Comparison of ENCODE assay signal across 8 cellular contexts in the genomic region with DNA sequence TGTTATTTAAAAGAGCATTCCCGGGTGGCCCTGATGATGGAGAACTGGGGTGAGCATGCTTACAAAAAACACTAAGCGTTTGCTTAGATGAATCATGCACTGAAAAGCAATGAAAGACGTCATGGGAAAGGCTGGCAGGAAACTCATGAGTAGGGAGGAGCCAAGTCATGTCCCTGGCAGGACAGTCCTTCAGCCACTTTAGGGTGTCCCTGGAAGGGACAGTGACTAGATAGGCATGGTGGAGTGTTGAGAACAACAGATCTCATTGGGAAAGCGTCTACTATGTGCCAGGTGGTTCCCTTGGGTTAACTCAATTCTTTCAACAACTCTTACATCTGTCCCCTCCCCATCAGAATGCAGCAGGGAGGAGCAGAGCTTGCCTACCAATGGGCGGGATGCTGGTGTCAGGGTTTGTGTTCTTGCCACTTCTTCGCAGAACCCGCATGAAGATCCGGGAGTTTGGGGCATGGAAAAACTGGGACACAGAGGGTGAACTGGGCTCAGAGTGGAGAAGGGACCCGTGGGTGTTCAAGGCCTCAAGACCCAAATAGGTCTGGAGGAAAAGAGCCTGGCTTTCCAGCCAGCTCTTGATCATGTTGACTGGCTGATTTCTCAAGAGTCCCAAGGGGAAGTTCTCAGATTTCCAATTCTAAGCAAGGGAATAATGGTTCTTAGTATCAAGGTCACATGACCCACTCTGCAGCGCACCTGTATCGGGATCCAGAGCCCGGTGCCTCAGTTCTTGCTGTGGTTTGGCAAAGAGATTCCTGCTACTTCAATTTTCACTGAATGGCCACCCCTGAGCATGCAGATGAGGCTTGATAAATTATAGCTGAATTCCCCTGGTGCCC.
DNase-seq lines count a peak whose midpoint lies in the region; ATAC-seq, FAIRE-seq and TF ChIP-seq lines count a peak whose summit lies in the region.

No MANE protein-coding gene starts in this region.

- no peak overlapping the region for H4K5ac ChIP-seq in H1 (ENCODE audit: insufficient read length, low read depth, low read length)

- TF ChIP-seq RAD21 in H1 (IDR thresholded peaks at IDR 0.05 in 1 of 2, conservative IDR thresholded peaks at IDR 0.05 in 1 of 2; ENCODE audit: low read depth in 2 of 2, low read length in 2 of 2): no peak

- peaks cover 0 to 6% of the 10 kb centered on the region in 2 experiments; a peak in 1 of 4 replicates for H3K9me3 ChIP-seq in H1 (ENCODE audit: insufficient read depth in 2 of 2, low read depth in 1 of 2, low read length in 1 of 2)
- no peaks in the 10 kb centered on the region for H3K9me3 ChIP-seq in mucosa of rectum (ENCODE audit: control insufficient read depth in 2 of 2, low read length in 2 of 2)
- H3K9me3 ChIP-seq in kidney (ENCODE audit: control insufficient read depth in 1 of 2, low read length in 2 of 2): peaks cover under 1 to 3% of the 10 kb centered on the region in 2 donors

- no peaks in the 10 kb centered on the region for H3K27me3 Mint-ChIP-seq in mesothelial cell of epicardium (ENCODE audit: low read depth)

- peaks cover 6% of the 10 kb centered on the region for H3K36me3 Mint-ChIP-seq in mesothelial cell of epicardium

- H2BK20ac ChIP-seq in H1 (ENCODE audit: low read length): peak overlapping the region; percentile 64; the same call in 1 of the 2 replicates

- no peak overlapping the region for H3K4me3 Mint-ChIP-seq in mesothelial cell of epicardium

- no peak overlapping the region for H2BK5ac ChIP-seq in H1 (ENCODE audit: low read depth, low read length)

- peak overlapping the region; percentile 51; the same call in 1 of the 2 replicates for H2BK12ac ChIP-seq in H1 (ENCODE audit: low read depth, low read length)

- H2AK5ac ChIP-seq in H1 (ENCODE audit: low read depth, low read length): no peak overlapping the region

- intact Hi-C loops in kidney (cut with DNase I): no loop called here

- H4K8ac ChIP-seq in H1 (ENCODE audit: extremely low read depth, insufficient read depth, low read length): no peak overlapping the region

- H3K27ac ChIP-seq in H1 (ENCODE audit: low read depth, low read length) (no peak overlapping the region), mucosa of rectum (ENCODE audit: low read depth in 2 of 2, low read length in 2 of 2) (peak overlapping the region; percentile 13 to 38), kidney (ENCODE audit: low read depth in 2 of 2, low read length in 2 of 2) (no peak overlapping the region)

- H3K14ac ChIP-seq in H1 (ENCODE audit: insufficient read length): no peak overlapping the region

- DNase-seq in COLO829 (ENCODE audit: low spot score) (peak; percentile 79), NCI-H2029 (lab: John Stamatoyannopoulos, UW) (peak; percentile 78), H1 (ENCODE audit: low read depth in 1 of 2, low spot score in 2 of 2) (peak in 1 of 2 experiments; percentile 48), kidney (no peak), mesothelial cell of epicardium (ENCODE audit: low spot score in 2 of 2, unreplicated experiment in 2 of 2) (no peak)

- H2BK120ac ChIP-seq in H1 (replicated peaks; ENCODE audit: low read depth, low read length): no peak overlapping the region

- H3K4me1 Mint-ChIP-seq in mesothelial cell of epicardium: peaks cover 37% of the 10 kb centered on the region

- H3K9me3 Mint-ChIP-seq in mesothelial cell of epicardium: peaks cover 9% of the 10 kb centered on the region

- H2BK15ac ChIP-seq in H1 (ENCODE audit: low read length): 0 out of 2 replicates have a peak overlapping the region, but pooled peaks have one; percentile 50

- no peaks in the 10 kb centered on the region for H3K36me3 ChIP-seq in H1 (ENCODE audit: control insufficient read depth in 2 of 4, insufficient read depth in 4 of 4, low read length in 3 of 4)
- H3K36me3 ChIP-seq in mucosa of rectum (ENCODE audit: control insufficient read depth in 2 of 2, insufficient read depth in 2 of 2, low read length in 2 of 2): no peaks in the 10 kb centered on the region
- no peaks in the 10 kb centered on the region for H3K36me3 ChIP-seq in kidney (ENCODE audit: control insufficient read depth in 1 of 2, insufficient read depth in 2 of 2, low read length in 2 of 2)

- no peak overlapping the region for H3K56ac ChIP-seq in H1 (replicated peaks; ENCODE audit: insufficient read length, low read depth, low read length)

- H4K20me1 ChIP-seq in H1 (replicated peaks in 1 of 2; ENCODE audit: control insufficient read depth in 1 of 2, insufficient read depth in 2 of 2, low read length in 2 of 2): no peaks in the 10 kb centered on the region

- ATAC-seq in HG03439 (IDR thresholded peaks at IDR 0.05; ENCODE audit: unreplicated experiment) (no peak), GM19452 (IDR thresholded peaks at IDR 0.05; ENCODE audit: unreplicated experiment) (no peak)

- H2AFZ ChIP-seq in H1 (ENCODE audit: low read length): peak overlapping the region; percentile 90; the same call in 1 of the 2 replicates

- H3K23me2 ChIP-seq in H1 (ENCODE audit: low read depth, low read length): no peaks in the 10 kb centered on the region

- TF ChIP-seq EP300 in H1 (IDR thresholded peaks at IDR 0.05; ENCODE audit: borderline replicate concordance in 1 of 2, low read depth in 2 of 2, low read length in 2 of 2): no peak

- POLR2A ChIA-PET in H1 (lab: Charles Lee; ENCODE audit: partially characterized antibody): no interaction called here

- no peak overlapping the region for H3K4me3 ChIP-seq in H1 (ENCODE audit: extremely low read depth in 1 of 4, insufficient read depth in 2 of 4, low read depth in 3 of 4, low read length in 4 of 4)
- no peak overlapping the region for H3K4me3 ChIP-seq in mucosa of rectum (ENCODE audit: low read length in 2 of 2)
- no peak overlapping the region for H3K4me3 ChIP-seq in kidney (ENCODE audit: low read length in 2 of 2)

- H3K23ac ChIP-seq in H1 (ENCODE audit: insufficient read length): no peak overlapping the region

- H3K4me1 ChIP-seq in H1 (replicated peaks in 1 of 4; ENCODE audit: control insufficient read depth in 3 of 4, insufficient read depth in 4 of 4, low read length in 3 of 4): peaks cover 0 to 6% (median 0%) of the 10 kb centered on the region in 4 experiments; a peak in 1 of 7 replicates
- H3K4me1 ChIP-seq in mucosa of rectum (ENCODE audit: control insufficient read depth in 2 of 2, insufficient read depth in 2 of 2, low read length in 2 of 2): peaks cover 0 to 4% of the 10 kb centered on the region in 2 donors
- no peaks in the 10 kb centered on the region for H3K4me1 ChIP-seq in kidney (ENCODE audit: control insufficient read depth in 1 of 2, insufficient read depth in 1 of 2, low read depth in 1 of 2, low read length in 2 of 2)

- no peak overlapping the region for H3K4ac ChIP-seq in H1 (replicated peaks; ENCODE audit: insufficient read length, low read depth, low read length)

- no peaks in the 10 kb centered on the region for H3K27me3 ChIP-seq in H1 (replicated peaks in 1 of 4; ENCODE audit: control insufficient read depth in 3 of 4, extremely low read depth in 1 of 4, insufficient read depth in 3 of 4, low read length in 3 of 4)
- H3K27me3 ChIP-seq in mucosa of rectum (ENCODE audit: control insufficient read depth in 2 of 2, insufficient read depth in 2 of 2, low read length in 2 of 2): peaks cover 0 to 4% of the 10 kb centered on the region in 2 donors

- TF ChIP-seq POLR2A in H1 (IDR thresholded peaks at IDR 0.05; ENCODE audit: control extremely low read depth in 1 of 2, low read depth in 2 of 2, low read length in 2 of 2): no peak

- CTCF ChIA-PET in H1 (lab: Charles Lee; ENCODE audit: partially characterized antibody): no interaction called here

- no peak overlapping the region for H4K91ac ChIP-seq in H1 (replicated peaks; ENCODE audit: insufficient read length, low read length)

- H3K18ac ChIP-seq in H1 (ENCODE audit: extremely low read depth, low read length): 0 out of 2 replicates have a peak overlapping the region, but pooled peaks have one; percentile 13

- no peaks in the 10 kb centered on the region for H3K79me2 ChIP-seq in H1 (ENCODE audit: control insufficient read depth in 1 of 2, insufficient read depth in 2 of 2, low read length in 2 of 2)

- TF ChIP-seq CTCF in H1 (IDR thresholded peaks at IDR 0.05; ENCODE audit: control extremely low read depth in 1 of 3, insufficient read depth in 1 of 3, low read depth in 1 of 3, low read length in 3 of 3): no peak
- TF ChIP-seq CTCF in kidney (IDR thresholded peaks at IDR 0.05; ENCODE audit: borderline replicate concordance, extremely low read depth, insufficient read depth): no peak
- no peak for TF ChIP-seq CTCF in mesothelial cell of epicardium (IDR thresholded peaks at IDR 0.05; ENCODE audit: unreplicated experiment)

- no peak overlapping the region for H3K9ac ChIP-seq in H1 (replicated peaks in 1 of 4; ENCODE audit: extremely low read depth in 1 of 4, low read depth in 3 of 4, low read length in 3 of 4)
- H3K9ac ChIP-seq in mucosa of rectum (ENCODE audit: low read depth in 1 of 2, low read length in 2 of 2): no peak overlapping the region
- no peak overlapping the region for H3K9ac ChIP-seq in kidney (ENCODE audit: low read length in 2 of 2)

- no peaks in the 10 kb centered on the region for H3K79me1 ChIP-seq in H1 (ENCODE audit: low read depth, low read length)

- FAIRE-seq in H1 (lab: Jason Lieb, UNC) (no peak), kidney (lab: Jason Lieb, UNC) (no peak)

- H3K4me2 ChIP-seq in H1 (ENCODE audit: insufficient read depth in 1 of 2, low read depth in 2 of 2, low read length in 2 of 2): 0 out of 4 replicates have a peak overlapping the region, but pooled peaks of 1 of the 2 experiments have one; percentile 30

- 81% methylated on average over 12 of the region's 12 CpGs; no CpG with 5 or more reads in 1 of the 2 experiments for WGBS in H1 (ENCODE audit: extremely low coverage in 1 of 2, insufficient coverage in 1 of 2, insufficient read length in 1 of 2, insufficient replicate concordance in 2 of 2, low coverage in 1 of 2, low lambda C conversion rate in 2 of 2, missing lambda C conversion rate in 1 of 2), 2 experiments

- no peak overlapping the region for H3K27ac Mint-ChIP-seq in mesothelial cell of epicardium

TF ChIP-seq in H1, 55 proteins besides CTCF, POLR2A, EP300 and RAD21 (continues in another document):
- TF ChIP-seq, protein P1, sequence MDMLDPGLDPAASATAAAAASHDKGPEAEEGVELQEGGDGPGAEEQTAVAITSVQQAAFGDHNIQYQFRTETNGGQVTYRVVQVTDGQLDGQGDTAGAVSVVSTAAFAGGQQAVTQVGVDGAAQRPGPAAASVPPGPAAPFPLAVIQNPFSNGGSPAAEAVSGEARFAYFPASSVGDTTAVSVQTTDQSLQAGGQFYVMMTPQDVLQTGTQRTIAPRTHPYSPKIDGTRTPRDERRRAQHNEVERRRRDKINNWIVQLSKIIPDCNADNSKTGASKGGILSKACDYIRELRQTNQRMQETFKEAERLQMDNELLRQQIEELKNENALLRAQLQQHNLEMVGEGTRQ (IDR thresholded peaks at IDR 0.05; ENCODE audit: low read length): 0 out of 2 replicates have a peak, but pooled peaks have one; percentile 32
- no peak for TF ChIP-seq RBBP5 (IDR thresholded peaks at IDR 0.05; ENCODE audit: borderline replicate concordance, low read depth, low read length)

Comparison
In these comparisons a context has a peak if more than half of its experiments do, and no peak if none do; other contexts are left out.
1. DNase-seq: peak in COLO829 (single experiment) and NCI-H2029 (single experiment); none in kidney (single experiment) and mesothelial cell of epicardium (0 of 2).
2. H3K27ac ChIP-seq: peak in mucosa of rectum (2 of 2); none in H1 (single experiment) and kidney (0 of 2).